ENCODE assay signal across 9 cellular contexts in genomic region chr7:134040988-134041387, GRCh38.
"Had no signal": no experiment of that assay in that cellular context is flagged by ENCODE, and none has a peak within 500 bp of the region (broad histone marks: within the 10 kb centered on the region; RNA-seq: fewer than 3 reads in every experiment).

No MANE protein-coding gene starts in this region.

- H3K36me3 ChIP-seq: HAP-1 had no signal

- H3K4me3 ChIP-seq: GM23338, HAP-1 had no signal

- H3K9me3 Mint-ChIP-seq: GM23338, HFFc6, IgD-negative memory B cell had no signal

- H2AFZ ChIP-seq: GM23338 had no signal

- H3K4me2 ChIP-seq: GM23338 had no signal

- ATAC-seq: GM23338, HCT116 had no signal

- H3K9me3 ChIP-seq: HAP-1 had no signal

- H3K27ac Mint-ChIP-seq: GM23338, HFFc6, IgD-negative memory B cell had no signal

- DNase-seq: H7, HFFc6, Kasumi-1, KG1 had no signal

- H3K27ac ChIP-seq: HL-60 had no signal

- H3K4me3 Mint-ChIP-seq: GM23338, HFFc6, IgD-negative memory B cell had no signal

- H3K27me3 Mint-ChIP-seq: IgD-negative memory B cell had no signal
